ENCODE assay signal across 1 cellular context in the genomic region with DNA sequence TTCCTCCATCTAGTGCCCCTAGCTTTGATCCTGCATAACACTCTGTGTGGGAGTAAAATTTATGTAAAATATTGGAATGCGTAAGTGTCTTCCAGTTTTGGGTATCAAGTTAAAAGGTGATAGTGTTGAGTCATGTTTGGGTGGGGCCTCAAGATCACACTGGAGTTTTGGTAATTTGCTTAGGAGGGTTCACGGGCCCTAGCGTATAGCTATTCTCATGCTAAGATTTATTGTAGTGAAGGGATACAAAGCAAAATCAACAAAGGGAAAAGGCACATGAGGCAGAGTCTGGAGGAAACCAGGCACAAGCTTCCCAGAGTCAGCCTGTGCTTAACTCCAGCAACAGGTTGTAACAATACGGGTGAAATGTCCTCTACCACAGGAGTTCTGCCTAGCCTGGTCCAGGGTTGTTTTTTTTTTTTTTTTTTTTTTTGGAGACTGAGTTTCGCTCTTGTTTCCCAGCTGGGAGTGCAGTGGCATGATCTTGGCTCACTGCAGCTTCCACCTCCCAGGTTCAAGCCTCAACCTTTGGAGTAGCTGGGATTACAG.
A peak's percentile ranks its signal among the peaks of the same experiment; 100 is the strongest.
TF ChIP-seq lines count a peak whose summit lies in the region.

No MANE protein-coding gene starts in this region.

TF ChIP-seq in HEK293, 187 proteins besides CTCF, POLR2A, EP300 and RAD21 (continued from another document):
- TF ChIP-seq ZNF362 (tag by site-specific recombination; IDR thresholded peaks at IDR 0.05) (peak; percentile 79; the same call in 1 of the 2 replicates), ZNF449 (tag by site-specific recombination; IDR thresholded peaks at IDR 0.05) (no peak), SCRT2 (tag by site-specific recombination; IDR thresholded peaks at IDR 0.05) (peak; percentile 89), ZNF416 (tag by site-specific recombination; IDR thresholded peaks at IDR 0.05) (no peak), SCRT1 (tag by site-specific recombination; IDR thresholded peaks at IDR 0.05; ENCODE audit: borderline replicate concordance) (peak; percentile 71; the same call in 1 of the 2 replicates)
